ENCODE assay signal across 17 cellular contexts in the genomic region with DNA sequence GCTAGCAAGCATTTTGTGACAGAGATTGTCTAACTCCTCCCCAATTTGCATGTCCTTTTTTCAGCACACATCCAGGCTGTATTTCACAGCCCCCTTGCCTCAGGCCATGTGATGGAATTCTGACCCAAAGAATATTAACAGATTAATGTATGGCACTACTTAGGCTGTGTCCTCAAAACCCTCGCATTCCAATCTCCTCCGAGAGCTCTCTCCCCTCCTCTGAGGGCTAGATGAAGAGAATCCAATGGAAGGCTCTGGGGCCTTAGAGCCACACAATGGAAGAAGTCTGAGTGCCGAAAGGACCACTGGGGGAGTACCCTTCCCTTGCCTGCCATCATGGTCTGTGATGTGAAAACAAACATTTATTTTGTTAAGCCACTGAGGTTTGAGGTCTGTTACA. TPM values are rescaled to one million over a fixed set of nuclear protein-coding genes. Genes with fewer than 3 reads are reported as not detected.
A peak's percentile ranks its signal among the peaks of the same experiment; 100 is the strongest.
DNase-seq lines count a peak whose midpoint lies in the region; ATAC-seq and TF ChIP-seq lines count a peak whose summit lies in the region.
"Had no signal": no experiment of that assay in that cellular context is flagged by ENCODE, and none has a peak within 500 bp of the region (broad histone marks: within the 10 kb centered on the region; RNA-seq: fewer than 3 reads in every experiment).

No MANE protein-coding gene starts in this region.

- WGBS in heart right ventricle, 2 donors: 83 to 84% methylated on average over 3 of the region's 3 CpGs

- no peak overlapping the region for H3K4me3 Mint-ChIP-seq in activated CD4-positive, alpha-beta T cell treated with anti-CD3 and anti-CD28 coated beads, Interleukin-2, amount 10 ng/mL, durations not matched to agents 24 days and 14 days
- H3K4me3 Mint-ChIP-seq in osteocyte (ENCODE audit: unreplicated experiment): no peak overlapping the region
- no peak overlapping the region for H3K4me3 Mint-ChIP-seq in HFFc6
- H3K4me3 Mint-ChIP-seq: CD4-positive, CD25-positive, alpha-beta regulatory T cell; H9 had no signal

- DNase-seq in activated CD4-positive, alpha-beta T cell treated with anti-CD3 and anti-CD28 coated beads, Interleukin-2, amount 10 ng/mL, durations not matched to agents 24 days and 14 days: peak; percentile 43
- no peak for DNase-seq in activated CD4-positive, alpha-beta T cell treated with anti-CD3 and anti-CD28 coated beads for 48 hours
- DNase-seq in amniotic epithelial cell (ENCODE audit: low read depth): peak; percentile 72
- peak; percentile 32 for DNase-seq in osteocyte (ENCODE audit: extremely low spot score, unreplicated experiment)
- DNase-seq in heart right ventricle: no peak
- DNase-seq in Ammon's horn (ENCODE audit: low spot score): no peak
- DNase-seq in HFFc6: no peak
- no peak for DNase-seq in NCI-H2029 (lab: John Stamatoyannopoulos, UW)
- DNase-seq: AML-193; CD4-positive, CD25-positive, alpha-beta regulatory T cell; DMS53; GF-D8; H9 had no signal

- H3K36me3 ChIP-seq in heart right ventricle: no peaks in the 10 kb centered on the region
- H3K36me3 ChIP-seq: BLaER1 treated with 17β-estradiol and CSF1 and Interleukin-3, amounts not matched to agents 10 nM and 100 nM had no signal

- H3K4me1 ChIP-seq in heart right ventricle: peaks cover 4 to 30% (median 21%) of the 10 kb centered on the region in 9 donors

- no peaks in the 10 kb centered on the region for H3K4me1 Mint-ChIP-seq in activated CD4-positive, alpha-beta T cell treated with anti-CD3 and anti-CD28 coated beads, Interleukin-2, amount 10 ng/mL, durations not matched to agents 24 days and 14 days
- H3K4me1 Mint-ChIP-seq in osteocyte (ENCODE audit: unreplicated experiment) (peaks cover 16% of the 10 kb centered on the region), HFFc6 (ENCODE audit: low read depth) (peaks cover 72% of the 10 kb centered on the region)
- H3K4me1 Mint-ChIP-seq: CD4-positive, CD25-positive, alpha-beta regulatory T cell had no signal

- H3K36me3 Mint-ChIP-seq in activated CD4-positive, alpha-beta T cell treated with anti-CD3 and anti-CD28 coated beads, Interleukin-2, amount 10 ng/mL, durations not matched to agents 24 days and 14 days (ENCODE audit: low read depth): no peaks in the 10 kb centered on the region
- H3K36me3 Mint-ChIP-seq in osteocyte (ENCODE audit: unreplicated experiment) (no peaks in the 10 kb centered on the region), HFFc6 (ENCODE audit: low read depth) (no peaks in the 10 kb centered on the region)
- H3K36me3 Mint-ChIP-seq: CD4-positive, CD25-positive, alpha-beta regulatory T cell had no signal

- no peaks in the 10 kb centered on the region for H3K27me3 ChIP-seq in heart right ventricle
- H3K27me3 ChIP-seq: BLaER1 treated with 17β-estradiol and CSF1 and Interleukin-3, amounts not matched to agents 10 nM and 100 nM had no signal

- no peak overlapping the region for H3K4me3 ChIP-seq in heart right ventricle
- H3K4me3 ChIP-seq: BLaER1 treated with 17β-estradiol and CSF1 and Interleukin-3, amounts not matched to agents 10 nM and 100 nM; K562 had no signal

- no peak overlapping the region for H3K27ac Mint-ChIP-seq in activated CD4-positive, alpha-beta T cell treated with anti-CD3 and anti-CD28 coated beads, Interleukin-2, amount 10 ng/mL, durations not matched to agents 24 days and 14 days
- no peak overlapping the region for H3K27ac Mint-ChIP-seq in osteocyte (ENCODE audit: unreplicated experiment)
- no peak overlapping the region for H3K27ac Mint-ChIP-seq in HFFc6
- H3K27ac Mint-ChIP-seq: CD4-positive, CD25-positive, alpha-beta regulatory T cell; H9 had no signal

- no peaks in the 10 kb centered on the region for H3K9me3 ChIP-seq in heart right ventricle
- H3K9me3 ChIP-seq: BLaER1 treated with 17β-estradiol and CSF1 and Interleukin-3, amounts not matched to agents 10 nM and 100 nM had no signal

- TF ChIP-seq CTCF in osteocyte (IDR thresholded peaks at IDR 0.05): no peak
- TF ChIP-seq CTCF in heart right ventricle (IDR thresholded peaks at IDR 0.05): no peak
- TF ChIP-seq CTCF in HFFc6 (IDR thresholded peaks at IDR 0.05): no peak

- intact Hi-C loops in activated CD4-positive, alpha-beta T cell treated with anti-CD3 and anti-CD28 coated beads, Interleukin-2, amount 10 ng/mL, durations not matched to agents 24 days and 14 days (cut with micrococcal nuclease): no loop called here
- intact Hi-C loops in heart right ventricle (cut with DNase I): loop anchor here in 6 of 10 donors (5.0 to 10.0 kb wide), 7 partner anchors 35 to 480 kb away; partner anchors contain the start of genes C11orf71 (in 1 of the 6), RBM7 (in 1 of the 6) and REXO2 (in 1 of the 6)

- peaks cover 15% of the 10 kb centered on the region for H3K27me3 Mint-ChIP-seq in activated CD4-positive, alpha-beta T cell treated with anti-CD3 and anti-CD28 coated beads, Interleukin-2, amount 10 ng/mL, durations not matched to agents 24 days and 14 days
- peaks cover 16% of the 10 kb centered on the region for H3K27me3 Mint-ChIP-seq in osteocyte (ENCODE audit: unreplicated experiment)
- H3K27me3 Mint-ChIP-seq in HFFc6 (ENCODE audit: insufficient read depth): peaks cover 5% of the 10 kb centered on the region

- no peaks in the 10 kb centered on the region for H3K9me3 Mint-ChIP-seq in activated CD4-positive, alpha-beta T cell treated with anti-CD3 and anti-CD28 coated beads, Interleukin-2, amount 10 ng/mL, durations not matched to agents 24 days and 14 days
- H3K9me3 Mint-ChIP-seq in osteocyte (ENCODE audit: unreplicated experiment) (no peaks in the 10 kb centered on the region), HFFc6 (no peaks in the 10 kb centered on the region)
- H3K9me3 Mint-ChIP-seq: H9 had no signal

- H3K27ac ChIP-seq in heart right ventricle: no peak overlapping the region
- H3K27ac ChIP-seq: 22Rv1; BLaER1 treated with 17β-estradiol and CSF1 and Interleukin-3, amounts not matched to agents 10 nM and 100 nM; HL-60 had no signal

- ATAC-seq in heart right ventricle: no peak
- ATAC-seq: K562 had no signal

RNA-seq across cellular contexts. Expression of gene NNMT, which starts 13.7 kb away (rescaled TPM):
- not detected in 2 replicates for total RNA-seq in activated CD4-positive, alpha-beta T cell treated with anti-CD3 and anti-CD28 coated beads, Interleukin-2, amount 10 ng/mL, durations not matched to agents 24 days and 14 days
- 65.4 and 79.5 TPM in 2 replicates for total RNA-seq in osteocyte
- total RNA-seq in heart right ventricle: 100 to 1,000 TPM in 1 of 10 donors, 10 to 100 TPM in 8, 1 to 10 TPM in 1; 6.9 to 111 (median 19.8) TPM
- 100 to 1,000 TPM in 1 of 2 donors, 10 to 100 TPM in 1; 83.2 to 114 TPM for polyA plus RNA-seq in heart right ventricle
- 100 to 1,000 TPM; 191 to 264 (median 205) TPM for total RNA-seq in HFFc6 (2021; fragmentation: NEBNext Ultra II Directional; extraction: Animal tissue kit (Norgen Biotek cat#: 25700))
- total RNA-seq: CD4-positive, CD25-positive, alpha-beta regulatory T cell; H9 had no signal
- polyA plus RNA-seq: CD4-positive, CD25-positive, alpha-beta regulatory T cell had no signal

Comparison
In these comparisons a context has a peak if more than half of its experiments do, and no peak if none do; other contexts are left out.
1. DNase-seq: peak in activated CD4-positive, alpha-beta T cell treated with anti-CD3 and anti-CD28 coated beads, Interleukin-2, amount 10 ng/mL, durations not matched to agents 24 days and 14 days (single experiment), amniotic epithelial cell (single experiment) and osteocyte (single experiment); none in activated CD4-positive, alpha-beta T cell treated with anti-CD3 and anti-CD28 coated beads for 48 hours (single experiment), heart right ventricle (0 of 2), Ammon's horn (single experiment), HFFc6 (single experiment) and NCI-H2029 (single experiment).